In genomic region chr6:97866616-97867015, GRCh38 we compare ENCODE assay signal across 28 cellular contexts.
"Had no signal": no experiment of that assay in that cellular context is flagged by ENCODE, and none has a peak within 500 bp of the region (broad histone marks: within the 10 kb centered on the region; RNA-seq: fewer than 3 reads in every experiment).

No MANE protein-coding gene starts in this region.

- H3K4me1 ChIP-seq: pancreas, prostate gland, right lobe of liver, sigmoid colon, stomach, thyroid gland, tibial nerve, upper lobe of left lung, vagina had no signal

- DNase-seq: naive thymus-derived CD8-positive, alpha-beta T cell; nephron progenitor cell; nucleus accumbens; pancreas; retina; right cardiac atrium; right lobe of liver; sigmoid colon; small intestine; stimulated activated CD4-positive, alpha-beta T cell treated with anti-CD3 and anti-CD28 coated beads, Interleukin-15, amount 100 ng/mL, for 24 hours; stimulated activated CD4-positive, alpha-beta T cell treated with anti-CD3 and anti-CD28 coated beads, Interleukin-2, amount 100 ng/mL, for 24 hours; stimulated activated CD4-positive, alpha-beta T cell treated with anti-CD3 and anti-CD28 coated beads, Interleukin-2, amount 100 ng/mL, for 48 hours; stimulated activated CD4-positive, alpha-beta T cell treated with anti-CD3 and anti-CD28 coated beads, Interleukin-4, amount 100 ng/mL, for 24 hours; stimulated activated naive B cell treated with anti-CD40 and anti-IgM and Interleukin-4, amounts not matched to agents 10 μg/mL and 1 μg/mL and 100 μg/mL, for 72 hours; stimulated activated naive CD4-positive, alpha-beta T cell treated with Interleukin-2 at 50 U/mL for 16 hours; stomach; thyroid gland; trophoblast cell; upper lobe of left lung had no signal

- ATAC-seq: naive thymus-derived CD8-positive, alpha-beta T cell; natural killer cell treated with Interleukin-12 subunit alpha and Interleukin-12 subunit beta and Interleukin-15 and Interleukin-18, amount 100 ng/mL, for 72 hours; pancreas; right cardiac atrium; right lobe of liver; stimulated activated effector memory CD8-positive, alpha-beta T cell treated with anti-CD3 and anti-CD28 coated beads, Interleukin-12 subunit alpha, Interleukin-12 subunit beta, amount 100 ng/mL, for 72 hours; stimulated activated naive B cell treated with anti-CD40 and anti-IgM and Interleukin-4, amounts not matched to agents 10 μg/mL and 1 μg/mL and 100 μg/mL, for 72 hours had no signal

- H3K36me3 Mint-ChIP-seq: naive thymus-derived CD8-positive, alpha-beta T cell; natural killer cell treated with Interleukin-12 subunit alpha and Interleukin-12 subunit beta and Interleukin-15 and Interleukin-18, amount 100 ng/mL, for 72 hours; stimulated activated effector memory CD8-positive, alpha-beta T cell treated with anti-CD3 and anti-CD28 coated beads, Interleukin-12 subunit alpha, Interleukin-12 subunit beta, amount 100 ng/mL, for 72 hours; stimulated activated naive B cell treated with anti-CD40 and anti-IgM and Interleukin-4, amounts not matched to agents 10 μg/mL and 1 μg/mL and 100 μg/mL, for 72 hours had no signal

- H3K9me3 ChIP-seq: neutrophil, pancreas, prostate gland, right lobe of liver, sigmoid colon, stomach, thoracic aorta, thyroid gland, tibial nerve, upper lobe of left lung, vagina had no signal

- H3K9me3 Mint-ChIP-seq: natural killer cell treated with Interleukin-12 subunit alpha and Interleukin-12 subunit beta and Interleukin-15 and Interleukin-18, amount 100 ng/mL, for 72 hours; nephron progenitor cell; neural crest cell; stimulated activated naive B cell treated with anti-CD40 and anti-IgM and Interleukin-4, amounts not matched to agents 10 μg/mL and 1 μg/mL and 100 μg/mL, for 72 hours; stimulated activated naive CD8-positive, alpha-beta T cell treated with anti-CD3 and anti-CD28 coated beads, Interleukin-15, Interleukin-2, amounts not matched to agents 100 ng/mL and 50 ng/mL, for 24 hours had no signal

- H3K27ac ChIP-seq: neutrophil, pancreas, prostate gland, right lobe of liver, sigmoid colon, stomach, thoracic aorta, thyroid gland, tibial nerve, upper lobe of left lung, vagina had no signal

- H3K4me1 Mint-ChIP-seq: naive thymus-derived CD8-positive, alpha-beta T cell; nephron progenitor cell; stimulated activated effector memory CD8-positive, alpha-beta T cell treated with anti-CD3 and anti-CD28 coated beads, Interleukin-12 subunit alpha, Interleukin-12 subunit beta, amount 100 ng/mL, for 72 hours; stimulated activated naive B cell treated with anti-CD40 and anti-IgM and Interleukin-4, amounts not matched to agents 10 μg/mL and 1 μg/mL and 100 μg/mL, for 72 hours had no signal

- H3K27ac Mint-ChIP-seq: naive thymus-derived CD8-positive, alpha-beta T cell; natural killer cell treated with Interleukin-12 subunit alpha and Interleukin-12 subunit beta and Interleukin-15 and Interleukin-18, amount 100 ng/mL, for 72 hours; nephron progenitor cell; stimulated activated effector memory CD8-positive, alpha-beta T cell treated with anti-CD3 and anti-CD28 coated beads, Interleukin-12 subunit alpha, Interleukin-12 subunit beta, amount 100 ng/mL, for 72 hours; stimulated activated naive B cell treated with anti-CD40 and anti-IgM and Interleukin-4, amounts not matched to agents 10 μg/mL and 1 μg/mL and 100 μg/mL, for 72 hours; stimulated activated naive CD8-positive, alpha-beta T cell treated with anti-CD3 and anti-CD28 coated beads, Interleukin-15, Interleukin-2, amounts not matched to agents 100 ng/mL and 50 ng/mL, for 24 hours had no signal

- H3K27me3 Mint-ChIP-seq: naive thymus-derived CD8-positive, alpha-beta T cell; natural killer cell treated with Interleukin-12 subunit alpha and Interleukin-12 subunit beta and Interleukin-15 and Interleukin-18, amount 100 ng/mL, for 72 hours; stimulated activated naive B cell treated with anti-CD40 and anti-IgM and Interleukin-4, amounts not matched to agents 10 μg/mL and 1 μg/mL and 100 μg/mL, for 72 hours; stimulated activated naive CD8-positive, alpha-beta T cell treated with anti-CD3 and anti-CD28 coated beads, Interleukin-15, Interleukin-2, amounts not matched to agents 100 ng/mL and 50 ng/mL, for 24 hours had no signal

- H3K36me3 ChIP-seq: neutrophil, pancreas, prostate gland, right lobe of liver, sigmoid colon, stomach, thoracic aorta, thyroid gland, tibial nerve, upper lobe of left lung, vagina had no signal

- H3K4me3 Mint-ChIP-seq: naive thymus-derived CD8-positive, alpha-beta T cell; natural killer cell treated with Interleukin-12 subunit alpha and Interleukin-12 subunit beta and Interleukin-15 and Interleukin-18, amount 100 ng/mL, for 72 hours; nephron progenitor cell; neural crest cell; stimulated activated effector memory CD8-positive, alpha-beta T cell treated with anti-CD3 and anti-CD28 coated beads, Interleukin-12 subunit alpha, Interleukin-12 subunit beta, amount 100 ng/mL, for 72 hours; stimulated activated naive B cell treated with anti-CD40 and anti-IgM and Interleukin-4, amounts not matched to agents 10 μg/mL and 1 μg/mL and 100 μg/mL, for 72 hours; stimulated activated naive CD8-positive, alpha-beta T cell treated with anti-CD3 and anti-CD28 coated beads, Interleukin-15, Interleukin-2, amounts not matched to agents 100 ng/mL and 50 ng/mL, for 24 hours had no signal

- H3K27me3 ChIP-seq: neutrophil, pancreas, right lobe of liver, sigmoid colon, stomach, thyroid gland, tibial nerve, upper lobe of left lung, vagina had no signal

- H3K4me3 ChIP-seq: pancreas, prostate gland, right lobe of liver, sigmoid colon, stomach, thoracic aorta, thyroid gland, tibial nerve, upper lobe of left lung, vagina had no signal
